Comparison of ENCODE assay signal across 1 cellular context in genomic region chr12:1696800-1697199, GRCh38.
TF ChIP-seq lines count a peak whose summit lies in the region.

No MANE protein-coding gene starts in this region.

TF ChIP-seq in GM12878, 131 proteins besides CTCF, POLR2A, EP300 and RAD21 (continued from another document):
- TF ChIP-seq, protein P1, sequence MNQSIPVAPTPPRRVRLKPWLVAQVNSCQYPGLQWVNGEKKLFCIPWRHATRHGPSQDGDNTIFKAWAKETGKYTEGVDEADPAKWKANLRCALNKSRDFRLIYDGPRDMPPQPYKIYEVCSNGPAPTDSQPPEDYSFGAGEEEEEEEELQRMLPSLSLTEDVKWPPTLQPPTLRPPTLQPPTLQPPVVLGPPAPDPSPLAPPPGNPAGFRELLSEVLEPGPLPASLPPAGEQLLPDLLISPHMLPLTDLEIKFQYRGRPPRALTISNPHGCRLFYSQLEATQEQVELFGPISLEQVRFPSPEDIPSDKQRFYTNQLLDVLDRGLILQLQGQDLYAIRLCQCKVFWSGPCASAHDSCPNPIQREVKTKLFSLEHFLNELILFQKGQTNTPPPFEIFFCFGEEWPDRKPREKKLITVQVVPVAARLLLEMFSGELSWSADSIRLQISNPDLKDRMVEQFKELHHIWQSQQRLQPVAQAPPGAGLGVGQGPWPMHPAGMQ (IDR thresholded peaks at IDR 0.05; ENCODE audit: borderline replicate concordance) = no peak
